ENCODE assay signal across 26 cellular contexts in the genomic region with DNA sequence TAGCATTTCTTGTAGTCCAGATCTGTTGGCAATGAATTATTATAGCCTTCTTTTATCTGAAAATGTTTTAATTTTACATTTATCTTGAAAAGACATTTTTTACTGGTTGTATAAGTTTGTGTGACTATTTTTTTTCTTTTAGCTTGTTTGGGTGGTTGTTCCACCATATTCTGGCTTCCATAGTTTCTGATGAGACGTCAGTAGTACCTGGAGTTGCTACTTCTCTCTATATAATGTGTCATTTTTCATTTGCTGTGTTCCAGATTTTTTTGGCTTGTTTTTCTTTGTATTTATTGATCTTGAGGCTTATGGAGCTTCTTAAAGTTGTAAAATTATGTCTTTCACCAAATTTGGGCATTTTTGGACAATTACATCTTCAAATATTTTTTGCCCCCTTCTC.
"Had no signal": no experiment of that assay in that cellular context is flagged by ENCODE, and none has a peak within 500 bp of the region (broad histone marks: within the 10 kb centered on the region; RNA-seq: fewer than 3 reads in every experiment).

No MANE protein-coding gene starts in this region.

- H3K4me1 ChIP-seq: right atrium auricular region, suprapubic skin, tibial artery had no signal

- FAIRE-seq: urothelium cell line had no signal

- H3K27ac ChIP-seq: left ventricle myocardium inferior, ovary, right atrium auricular region, skin epidermis, suprapubic skin, thoracic aorta, tibial artery, upper lobe of right lung had no signal

- ATAC-seq: mucosa of descending colon; naive thymus-derived CD4-positive, alpha-beta T cell; natural killer cell treated with Interleukin-12 subunit alpha and Interleukin-12 subunit beta and Interleukin-15 and Interleukin-18, amount 100 ng/mL, for 72 hours; sciatic nerve; stimulated activated effector memory CD8-positive, alpha-beta T cell treated with anti-CD3 and anti-CD28 coated beads, Interleukin-12 subunit alpha, Interleukin-12 subunit beta, amount 100 ng/mL, for 72 hours; upper lobe of right lung had no signal

- H3K9me3 ChIP-seq: mucosa of descending colon, ovary, suprapubic skin, thoracic aorta, upper lobe of right lung had no signal

- H3K27ac Mint-ChIP-seq: memory B cell; natural killer cell treated with Interleukin-12 subunit alpha and Interleukin-12 subunit beta and Interleukin-15 and Interleukin-18, amount 100 ng/mL, for 72 hours; progenitor cell of endocrine pancreas; stimulated activated effector memory CD8-positive, alpha-beta T cell treated with anti-CD3 and anti-CD28 coated beads, Interleukin-12 subunit alpha, Interleukin-12 subunit beta, amount 100 ng/mL, for 72 hours; stimulated activated naive CD8-positive, alpha-beta T cell treated with anti-CD3 and anti-CD28 coated beads, Interleukin-15, Interleukin-2, amounts not matched to agents 100 ng/mL and 50 ng/mL, for 24 hours had no signal

- H3K36me3 ChIP-seq: left ventricle myocardium inferior, ovary, right atrium auricular region, suprapubic skin, thoracic aorta, tibial artery, upper lobe of right lung had no signal

- H3K27me3 ChIP-seq: ovary, right atrium auricular region had no signal

- H3K9me3 Mint-ChIP-seq: natural killer cell treated with Interleukin-12 subunit alpha and Interleukin-12 subunit beta and Interleukin-15 and Interleukin-18, amount 100 ng/mL, for 72 hours had no signal

- H3K4me3 Mint-ChIP-seq: memory B cell; naive thymus-derived CD4-positive, alpha-beta T cell; natural killer cell treated with Interleukin-12 subunit alpha and Interleukin-12 subunit beta and Interleukin-15 and Interleukin-18, amount 100 ng/mL, for 72 hours; stimulated activated effector memory CD8-positive, alpha-beta T cell treated with anti-CD3 and anti-CD28 coated beads, Interleukin-12 subunit alpha, Interleukin-12 subunit beta, amount 100 ng/mL, for 72 hours; stimulated activated naive CD8-positive, alpha-beta T cell treated with anti-CD3 and anti-CD28 coated beads, Interleukin-15, Interleukin-2, amounts not matched to agents 100 ng/mL and 50 ng/mL, for 24 hours had no signal

- DNase-seq: islet precursor cell; left ventricle myocardium inferior; midbrain; mucosa of descending colon; stimulated activated CD4-positive, alpha-beta T cell treated with anti-CD3 and anti-CD28 coated beads, Interleukin-12 subunit alpha, Interleukin-12 subunit beta, amount 100 ng/mL, for 4 hours; stimulated activated CD4-positive, alpha-beta T cell treated with anti-CD3 and anti-CD28 coated beads, Interleukin-15, amount 100 ng/mL, for 24 hours; stimulated activated CD4-positive, alpha-beta T cell treated with anti-CD3 and anti-CD28 coated beads, Interleukin-2, amount 100 ng/mL, for 24 hours; stimulated activated CD4-positive, alpha-beta T cell treated with anti-CD3 and anti-CD28 coated beads, Interleukin-4, amount 100 ng/mL, for 24 hours; stimulated activated naive CD4-positive, alpha-beta T cell; tibial artery; trophoblast cell had no signal

- H3K4me3 ChIP-seq: left ventricle myocardium inferior, lung, mucosa of descending colon, ovary, right atrium auricular region, skin epidermis, suprapubic skin, thoracic aorta, tibial artery, upper lobe of right lung had no signal

- H3K36me3 Mint-ChIP-seq: memory B cell; natural killer cell treated with Interleukin-12 subunit alpha and Interleukin-12 subunit beta and Interleukin-15 and Interleukin-18, amount 100 ng/mL, for 72 hours; stimulated activated effector memory CD8-positive, alpha-beta T cell treated with anti-CD3 and anti-CD28 coated beads, Interleukin-12 subunit alpha, Interleukin-12 subunit beta, amount 100 ng/mL, for 72 hours had no signal
